Comparison of ENCODE assay signal across 18 cellular contexts in the genomic region with DNA sequence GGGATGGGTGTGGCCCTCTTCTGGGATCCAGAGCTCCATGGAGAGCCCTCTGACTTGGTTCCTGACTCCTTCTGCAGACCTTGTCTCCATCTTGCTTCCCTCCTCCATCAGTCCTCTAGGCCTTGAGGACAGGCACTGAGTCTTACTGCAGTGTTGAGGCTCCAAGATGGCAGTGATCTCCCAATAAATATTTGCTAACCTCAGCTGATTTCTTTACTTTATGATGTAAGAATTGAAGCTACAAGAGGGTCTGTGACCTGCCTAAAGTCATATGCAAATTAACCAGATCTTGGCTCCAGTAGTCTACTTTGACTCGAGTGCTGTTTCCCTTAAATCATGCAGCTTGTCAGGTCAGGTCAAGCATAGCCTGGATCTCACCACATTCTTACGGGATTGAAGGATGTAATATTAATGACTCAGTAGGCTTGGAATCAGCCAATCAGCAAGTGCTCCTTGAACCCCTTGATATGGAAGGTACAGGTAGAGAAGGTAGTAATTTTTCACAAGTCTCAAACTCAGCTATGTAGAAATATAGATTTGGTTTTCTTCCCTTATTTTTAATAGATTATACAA.
DNase-seq lines count a peak whose midpoint lies in the region; ATAC-seq, FAIRE-seq and TF ChIP-seq lines count a peak whose summit lies in the region.
"Had no signal": no experiment of that assay in that cellular context is flagged by ENCODE, and none has a peak within 500 bp of the region (broad histone marks: within the 10 kb centered on the region; RNA-seq: fewer than 3 reads in every experiment).

No MANE protein-coding gene starts in this region.

- TF ChIP-seq CTCF in bronchial epithelial cell (IDR thresholded peaks at IDR 0.05; ENCODE audit: insufficient read depth, low read length, severe bottlenecking) = no peak
- TF ChIP-seq CTCF in vagina (IDR thresholded peaks at IDR 0.05) = no peak

- FAIRE-seq in bronchial epithelial cell (lab: Jason Lieb, UNC) = no peak

- no peak for TF ChIP-seq POLR2A in vagina (IDR thresholded peaks at IDR 0.05)

- H3K9me3 Mint-ChIP-seq in activated T-cell treated with anti-CD3 and anti-CD28 coated beads, Interleukin-2, amount 50 U/mL, for 72 hours = peaks cover 1 to 2% of the 10 kb centered on the region in 2 donors
- no peaks in the 10 kb centered on the region for H3K9me3 Mint-ChIP-seq in activated naive CD4-positive, alpha-beta T cell treated with anti-CD3 and anti-CD28 coated beads, Interleukin-2, amount 50 U/mL, for 72 hours

- H3K27me3 Mint-ChIP-seq in activated T-cell treated with anti-CD3 and anti-CD28 coated beads, Interleukin-2, amount 50 U/mL, for 72 hours (ENCODE audit: low read depth) = no peaks in the 10 kb centered on the region

- no peaks in the 10 kb centered on the region for H3K4me1 Mint-ChIP-seq in activated T-cell treated with anti-CD3 and anti-CD28 coated beads, Interleukin-2, amount 50 U/mL, for 72 hours (ENCODE audit: low read depth)

- intact Hi-C loops in vagina (cut with DNase I) = no loop called here

- no peaks in the 10 kb centered on the region for H3K4me1 ChIP-seq in vagina
- H3K4me1 ChIP-seq: Peyer's patch had no signal

- no peaks in the 10 kb centered on the region for H3K36me3 Mint-ChIP-seq in activated T-cell treated with anti-CD3 and anti-CD28 coated beads, Interleukin-2, amount 50 U/mL, for 72 hours (ENCODE audit: insufficient read depth in 2 of 2)
- H3K36me3 Mint-ChIP-seq in activated naive CD4-positive, alpha-beta T cell treated with anti-CD3 and anti-CD28 coated beads, Interleukin-2, amount 50 U/mL, for 72 hours = no peaks in the 10 kb centered on the region

- no peak overlapping the region for H3K27ac ChIP-seq in vagina
- H3K27ac ChIP-seq: Peyer's patch had no signal

- H3K36me3 ChIP-seq in bronchial epithelial cell (ENCODE audit: control insufficient read depth, insufficient read depth, low read length) (no peaks in the 10 kb centered on the region), vagina (no peaks in the 10 kb centered on the region)
- H3K36me3 ChIP-seq: Peyer's patch had no signal

- H3K4me3 ChIP-seq in bronchial epithelial cell (ENCODE audit: low read depth, low read length) (no peak overlapping the region), vagina (no peak overlapping the region)
- H3K4me3 ChIP-seq: Peyer's patch had no signal

- no peak overlapping the region for H3K4me3 Mint-ChIP-seq in activated T-cell treated with anti-CD3 and anti-CD28 coated beads, Interleukin-2, amount 50 U/mL, for 72 hours

- DNase-seq in activated T-cell treated with anti-CD3 and anti-CD28 coated beads, Interleukin-2, amount 50 U/mL, for 72 hours = no peak
- DNase-seq in activated T-cell treated with anti-CD3 and anti-CD28 coated beads for 4 hours (no peak), bronchial epithelial cell (ENCODE audit: low read depth) (peak; percentile 65), kidney tubule cell (ENCODE audit: low spot score) (peak; percentile 80), vagina (ENCODE audit: extremely low spot score in 2 of 2) (peak; percentile 40 to 47), dermis blood vessel endothelial cell (no peak), A172 (ENCODE audit: low spot score) (no peak)
- no peak for DNase-seq in activated naive CD4-positive, alpha-beta T cell treated with anti-CD3 and anti-CD28 coated beads, Interleukin-2, amount 50 U/mL, for 72 hours (ENCODE audit: low spot score in 2 of 2)
- DNase-seq: 8988T, C1 segment of cervical spinal cord, H7, Karpas-422, MV-4-11, NCI-H1417 treated with DMSO at 0.1 percent for 48 hours, NCI-H2029, NCI-H510A, NCI-H82, Peyer's patch had no signal

- no peak for ATAC-seq in activated T-cell treated with anti-CD3 and anti-CD28 coated beads, Interleukin-2, amount 50 U/mL, for 72 hours (replicated peaks in 1 of 2)
- ATAC-seq in activated naive CD4-positive, alpha-beta T cell treated with anti-CD3 and anti-CD28 coated beads, Interleukin-2, amount 50 U/mL, for 72 hours = no peak

- no peaks in the 10 kb centered on the region for H3K27me3 ChIP-seq in bronchial epithelial cell (ENCODE audit: control insufficient read depth, insufficient read depth, low read length)
- H3K27me3 ChIP-seq in vagina = no peaks in the 10 kb centered on the region
- H3K27me3 ChIP-seq: Peyer's patch had no signal

- peak overlapping the region; percentile 24 for H3K27ac Mint-ChIP-seq in activated T-cell treated with anti-CD3 and anti-CD28 coated beads, Interleukin-2, amount 50 U/mL, for 72 hours
- no peak overlapping the region for H3K27ac Mint-ChIP-seq in activated naive CD4-positive, alpha-beta T cell treated with anti-CD3 and anti-CD28 coated beads, Interleukin-2, amount 50 U/mL, for 72 hours

- no peaks in the 10 kb centered on the region for H3K9me3 ChIP-seq in vagina
- H3K9me3 ChIP-seq: Peyer's patch had no signal

Comparison
In these comparisons a context has a peak if more than half of its experiments do, and no peak if none do; other contexts are left out.
1. DNase-seq: peak in bronchial epithelial cell (single experiment), kidney tubule cell (single experiment) and vagina (2 of 2); none in activated T-cell treated with anti-CD3 and anti-CD28 coated beads, Interleukin-2, amount 50 U/mL, for 72 hours (0 of 2), activated T-cell treated with anti-CD3 and anti-CD28 coated beads for 4 hours (single experiment), activated naive CD4-positive, alpha-beta T cell treated with anti-CD3 and anti-CD28 coated beads, Interleukin-2, amount 50 U/mL, for 72 hours (0 of 2), dermis blood vessel endothelial cell (single experiment) and A172 (single experiment).